9 cellular contexts compared by ENCODE assay signal in the genomic region with DNA sequence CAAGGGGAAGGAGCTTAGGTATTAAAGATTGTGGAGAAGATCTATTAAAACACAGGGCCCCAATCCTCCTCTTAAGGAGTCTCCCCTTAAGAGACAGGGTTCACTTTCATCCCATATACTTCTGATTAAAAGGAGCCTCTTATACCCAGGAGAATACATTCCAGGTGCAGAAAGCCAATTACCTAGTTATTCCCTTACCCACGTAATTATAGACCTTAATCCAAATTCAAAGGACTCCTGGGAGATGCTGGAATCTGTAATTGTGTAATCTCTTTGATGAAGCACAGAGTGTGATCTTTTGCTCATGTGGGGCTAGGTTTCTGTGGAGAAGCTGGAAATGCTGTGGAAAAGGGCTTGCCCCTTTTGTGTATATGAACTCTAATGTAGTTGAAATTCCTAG. TPM values are rescaled to one million over a fixed set of nuclear protein-coding genes. Genes with fewer than 3 reads are reported as not detected.
DNase-seq lines count a peak whose midpoint lies in the region; ATAC-seq and TF ChIP-seq lines count a peak whose summit lies in the region.
"Had no signal": no experiment of that assay in that cellular context is flagged by ENCODE, and none has a peak within 500 bp of the region (broad histone marks: within the 10 kb centered on the region; RNA-seq: fewer than 3 reads in every experiment).

No MANE protein-coding gene starts in this region.

- intact Hi-C loops in naive thymus-derived CD4-positive, alpha-beta T cell (cut with micrococcal nuclease), result loop anchor here (2.0 to 5.0 kb wide), 3 partner anchors 217 to 1710 kb away; a partner anchor contains a TSS

- peak overlapping the region in 7 of 10 experiments; percentile 68 to 92 (median 87); a peak in 7 of 20 replicates for H3K4me3 ChIP-seq in BLaER1 treated with 17β-estradiol and CSF1 and Interleukin-3, amounts not matched to agents 10 nM and 100 nM
- peak overlapping the region; percentile 91; the same call in 1 of the 2 replicates for H3K4me3 ChIP-seq in HUES6 (ENCODE audit: low read depth, low read length)
- no peak overlapping the region for H3K4me3 ChIP-seq in naive thymus-derived CD4-positive, alpha-beta T cell (ENCODE audit: low read length)

- peaks cover 29 to 32% (median 31%) of the 10 kb centered on the region in 11 experiments for H4K20me1 ChIP-seq in BLaER1 treated with 17β-estradiol and CSF1 and Interleukin-3, amounts not matched to agents 10 nM and 100 nM

- peaks cover 18% of the 10 kb centered on the region for H3K36me3 Mint-ChIP-seq in brain
- H3K36me3 Mint-ChIP-seq in naive thymus-derived CD4-positive, alpha-beta T cell, result peaks cover 0 to 14% (median 7%) of the 10 kb centered on the region in 5 donors

- no peaks in the 10 kb centered on the region for H3K9me3 ChIP-seq in BLaER1 treated with 17β-estradiol and CSF1 and Interleukin-3, amounts not matched to agents 10 nM and 100 nM (replicated peaks in 1 of 11)
- no peaks in the 10 kb centered on the region for H3K9me3 ChIP-seq in HUES6 (ENCODE audit: control insufficient read depth, insufficient read depth, low read depth, low read length)
- no peaks in the 10 kb centered on the region for H3K9me3 ChIP-seq in naive thymus-derived CD4-positive, alpha-beta T cell (ENCODE audit: control insufficient read depth in 2 of 3, low read length in 3 of 3)

- peak overlapping the region; percentile 89 to 99 (median 91) for H3K4me3 Mint-ChIP-seq in brain
- H3K4me3 Mint-ChIP-seq in naive thymus-derived CD4-positive, alpha-beta T cell, result peak overlapping the region; percentile 22 to 91 (median 86)

- H3K27me3 Mint-ChIP-seq in brain, result peaks cover 3% of the 10 kb centered on the region
- H3K27me3 Mint-ChIP-seq in naive thymus-derived CD4-positive, alpha-beta T cell, result no peaks in the 10 kb centered on the region

- H3K4me1 Mint-ChIP-seq in brain, result peaks cover 44% of the 10 kb centered on the region
- H3K4me1 Mint-ChIP-seq in naive thymus-derived CD4-positive, alpha-beta T cell, result peaks cover 25 to 49% (median 44%) of the 10 kb centered on the region in 7 donors

- peak overlapping the region; percentile 93 to 100 (median 98) for H3K27ac Mint-ChIP-seq in brain
- peak overlapping the region in 8 of 9 donors; percentile 75 to 95 (median 92) for H3K27ac Mint-ChIP-seq in naive thymus-derived CD4-positive, alpha-beta T cell

- CTCF ChIA-PET in naive thymus-derived CD4-positive, alpha-beta T cell (lab: Charles Lee), result interaction anchor here (0.5 to 1.8 kb wide), 9 partner anchors 27 to 394 kb away, joined by 3 to 12 read pairs (median 3); a partner anchor contains a TSS

- no peak overlapping the region for H3K27ac ChIP-seq in BLaER1 treated with 17β-estradiol and CSF1 and Interleukin-3, amounts not matched to agents 10 nM and 100 nM
- H3K27ac ChIP-seq in HUES6 (ENCODE audit: low read depth, low read length), result no peak overlapping the region
- peak overlapping the region; percentile 93 for H3K27ac ChIP-seq in naive thymus-derived CD4-positive, alpha-beta T cell (ENCODE audit: low read depth, low read length)

- POLR2A ChIA-PET in naive thymus-derived CD4-positive, alpha-beta T cell (lab: Charles Lee), result interaction anchor here (0.5 to 1.7 kb wide), 4 partner anchors 12 to 813 kb away, joined by 3 to 7 read pairs (median 3); a partner anchor contains a TSS

- DNase-seq in naive thymus-derived CD4-positive, alpha-beta T cell, result no peak
- DNase-seq in AG20443 (ENCODE audit: low spot score), result no peak
- DNase-seq in GM19240 (ENCODE audit: insufficient read length, low spot score), result no peak
- DNase-seq: left colon had no signal

- no peak for ATAC-seq in naive thymus-derived CD4-positive, alpha-beta T cell
- no peak for ATAC-seq in GM19395 (IDR thresholded peaks at IDR 0.05; ENCODE audit: unreplicated experiment)
- ATAC-seq in GM19455 (IDR thresholded peaks at IDR 0.05; ENCODE audit: unreplicated experiment), result no peak
- ATAC-seq: left colon had no signal

- H3K9me3 Mint-ChIP-seq in brain, result no peaks in the 10 kb centered on the region
- H3K9me3 Mint-ChIP-seq in naive thymus-derived CD4-positive, alpha-beta T cell, result no peaks in the 10 kb centered on the region

- H3K36me3 ChIP-seq in BLaER1 treated with 17β-estradiol and CSF1 and Interleukin-3, amounts not matched to agents 10 nM and 100 nM, result peaks cover 8 to 21% (median 13%) of the 10 kb centered on the region in 11 experiments; a peak in 16 of 22 replicates
- H3K36me3 ChIP-seq in HUES6 (ENCODE audit: control insufficient read depth, insufficient read depth, low read length), result 0 out of 2 replicates have a peak, but pooled peaks cover 7% of the 10 kb centered on the region
- no peaks in the 10 kb centered on the region for H3K36me3 ChIP-seq in naive thymus-derived CD4-positive, alpha-beta T cell (ENCODE audit: control insufficient read depth in 2 of 3, insufficient read depth in 3 of 3, low read length in 3 of 3)

- H3K27me3 ChIP-seq in BLaER1 treated with 17β-estradiol and CSF1 and Interleukin-3, amounts not matched to agents 10 nM and 100 nM, result no peaks in the 10 kb centered on the region
- H3K27me3 ChIP-seq in HUES6 (ENCODE audit: control insufficient read depth, insufficient read depth, low read length), result no peaks in the 10 kb centered on the region
- H3K27me3 ChIP-seq in naive thymus-derived CD4-positive, alpha-beta T cell (ENCODE audit: control insufficient read depth in 2 of 2, insufficient read depth in 2 of 2, low read length in 2 of 2), result no peaks in the 10 kb centered on the region

- H3K4me2 ChIP-seq in BLaER1 treated with 17β-estradiol and CSF1 and Interleukin-3, amounts not matched to agents 10 nM and 100 nM, result peak overlapping the region; percentile 68 to 95 (median 87)

- no peak for TF ChIP-seq CTCF in brain (conservative IDR thresholded peaks at IDR 0.05)

- peaks cover 23 to 38% (median 33%) of the 10 kb centered on the region in 10 experiments for H3K4me1 ChIP-seq in BLaER1 treated with 17β-estradiol and CSF1 and Interleukin-3, amounts not matched to agents 10 nM and 100 nM
- peaks cover 30% of the 10 kb centered on the region for H3K4me1 ChIP-seq in HUES6 (ENCODE audit: control insufficient read depth, insufficient read depth, low read length)
- peaks cover 11 to 15% of the 10 kb centered on the region in 2 donors for H3K4me1 ChIP-seq in naive thymus-derived CD4-positive, alpha-beta T cell (ENCODE audit: control insufficient read depth in 2 of 2, insufficient read depth in 2 of 2, low read length in 2 of 2)

- peak overlapping the region in 8 of 11 experiments; percentile 91 to 97 (median 95); a peak in 8 of 22 replicates for H3K9ac ChIP-seq in BLaER1 treated with 17β-estradiol and CSF1 and Interleukin-3, amounts not matched to agents 10 nM and 100 nM
- no peak overlapping the region for H3K9ac ChIP-seq in HUES6 (ENCODE audit: low read length)

RNA-seq across cellular contexts. Expression of a gene that starts 1.4 kb away (rescaled TPM):
- 9.6 TPM for polyA plus RNA-seq in brain (ENCODE audit: insufficient read depth, low read depth, low replicate concordance)
- total RNA-seq in naive thymus-derived CD4-positive, alpha-beta T cell, result 10 to 100 TPM; 29.2 to 41.8 (median 35.2) TPM
- 10 to 100 TPM; 14.5 to 31.2 TPM for polyA plus RNA-seq in naive thymus-derived CD4-positive, alpha-beta T cell
